ENCODE assay signal across 8 cellular contexts in genomic region chr9:129610473-129611301, GRCh38. TPM values are rescaled to one million over a fixed set of nuclear protein-coding genes. Genes with fewer than 3 reads are reported as not detected.
DNase-seq lines count a peak whose midpoint lies in the region; ATAC-seq, FAIRE-seq and TF ChIP-seq lines count a peak whose summit lies in the region.

No MANE protein-coding gene starts in this region.

- peaks cover 6 to 12% (median 8%) of the 10 kb centered on the region in 3 donors for H3K27me3 Mint-ChIP-seq in CD14-positive monocyte (ENCODE audit: low read depth in 3 of 3)
- no peaks in the 10 kb centered on the region for H3K27me3 Mint-ChIP-seq in central memory CD8-positive, alpha-beta T cell

- peaks cover 18 to 34% of the 10 kb centered on the region in 2 donors for H3K4me1 ChIP-seq in kidney (ENCODE audit: control insufficient read depth in 1 of 2, insufficient read depth in 1 of 2, low read depth in 1 of 2, low read length in 2 of 2)

- peak; percentile 69 for ATAC-seq in GM21390 (IDR thresholded peaks at IDR 0.05; ENCODE audit: unreplicated experiment)
- ATAC-seq in central memory CD8-positive, alpha-beta T cell (replicated peaks; ENCODE audit: extremely low read depth, poor library complexity, severe bottlenecking) = peak; percentile 60

- H3K4me3 Mint-ChIP-seq in CD14-positive monocyte = peak overlapping the region; percentile 75 to 88
- H3K4me3 Mint-ChIP-seq in central memory CD8-positive, alpha-beta T cell = peak overlapping the region; percentile 89

- DNase-seq in CD14-positive monocyte (ENCODE audit: low spot score) (peak; percentile 74), NCI-H1930 (lab: John Stamatoyannopoulos, UW) (peak; percentile 24 to 64), kidney (peak; percentile 93), middle frontal gyrus (ENCODE audit: extremely low spot score, low spot score) (no peak)
- peak; percentile 64 for DNase-seq in activated CD4-positive, alpha-beta T cell treated with anti-CD3 and anti-CD28 coated beads for 1 hour
- DNase-seq in central memory CD8-positive, alpha-beta T cell (ENCODE audit: low spot score in 2 of 2) = peak; percentile 52 to 58
- peak; percentile 47 to 65 for DNase-seq in stimulated activated CD4-positive, alpha-beta T cell treated with anti-CD3 and anti-CD28 coated beads, Interleukin-15, amount 100 ng/mL, for 48 hours (ENCODE audit: low read depth in 2 of 2)

- H3K27ac ChIP-seq in kidney (ENCODE audit: low read depth in 2 of 2, low read length in 2 of 2) = peak overlapping the region; percentile 85 to 87

- no peak for FAIRE-seq in kidney (lab: Jason Lieb, UNC)

- H3K4me1 Mint-ChIP-seq in CD14-positive monocyte = peaks cover 45% of the 10 kb centered on the region
- H3K4me1 Mint-ChIP-seq in central memory CD8-positive, alpha-beta T cell = peaks cover 45% of the 10 kb centered on the region

- H3K9me3 ChIP-seq in kidney (ENCODE audit: control insufficient read depth in 1 of 2, low read length in 2 of 2) = no peaks in the 10 kb centered on the region

- H3K36me3 Mint-ChIP-seq in CD14-positive monocyte = no peaks in the 10 kb centered on the region
- peaks cover 14% of the 10 kb centered on the region for H3K36me3 Mint-ChIP-seq in central memory CD8-positive, alpha-beta T cell (ENCODE audit: insufficient read depth)

- TF ChIP-seq CTCF in CD14-positive monocyte (IDR thresholded peaks at IDR 0.05) = peak; percentile 99
- peak; percentile 99 for TF ChIP-seq CTCF in kidney (IDR thresholded peaks at IDR 0.05; ENCODE audit: borderline replicate concordance, extremely low read depth, insufficient read depth)

- intact Hi-C loops in CD14-positive monocyte (cut with micrococcal nuclease) (loop anchor here (2.0 to 10.0 kb wide), 4 partner anchors 14 to 478 kb away; no protein-coding TSS in a partner anchor), kidney (cut with DNase I) (no loop called here)

- peak overlapping the region in 5 of 7 donors; percentile 74 to 90 (median 87) for H3K27ac Mint-ChIP-seq in CD14-positive monocyte
- H3K27ac Mint-ChIP-seq in central memory CD8-positive, alpha-beta T cell (ENCODE audit: low read depth) = peak overlapping the region; percentile 96

- H3K9me3 Mint-ChIP-seq in CD14-positive monocyte = peaks cover 0 to 2% (median 0%) of the 10 kb centered on the region in 7 donors
- H3K9me3 Mint-ChIP-seq in central memory CD8-positive, alpha-beta T cell = no peaks in the 10 kb centered on the region

- H3K9ac ChIP-seq in kidney (ENCODE audit: low read length in 2 of 2) = peak overlapping the region; percentile 90 to 98

- H3K36me3 ChIP-seq in kidney (ENCODE audit: control insufficient read depth in 1 of 2, insufficient read depth in 2 of 2, low read length in 2 of 2) = no peaks in the 10 kb centered on the region

- H3K4me3 ChIP-seq in kidney (ENCODE audit: low read length in 2 of 2) = peak overlapping the region; percentile 74

RNA-seq across cellular contexts. Expression of gene C9orf50, which starts 10.2 kb away (rescaled TPM):
- polyA plus RNA-seq in CD14-positive monocyte (not detected), kidney (ENCODE audit: insufficient read depth, low read depth, low replicate concordance) (2.8 TPM)
- 1.1 TPM for total RNA-seq in kidney

RNA-seq across cellular contexts. Expression of gene NTMT1, which starts 15.3 kb away (rescaled TPM):
- polyA plus RNA-seq in CD14-positive monocyte = 10 to 100 TPM; 28.2 to 43.9 TPM
- 32.6 TPM for total RNA-seq in kidney
- polyA plus RNA-seq in kidney (ENCODE audit: insufficient read depth, low read depth, low replicate concordance) = 61.2 TPM

RNA-seq across cellular contexts. Expression of gene ASB6, which starts 31.3 kb away (rescaled TPM):
- polyA plus RNA-seq in CD14-positive monocyte = 10 to 100 TPM in 1 of 2 donors, 1 to 10 TPM in 1; 8.1 to 10.1 TPM
- 22.5 TPM for total RNA-seq in kidney
- polyA plus RNA-seq in kidney (ENCODE audit: insufficient read depth, low read depth, low replicate concordance) = 18.1 TPM

RNA-seq across cellular contexts. Expression of gene PRRX2, which starts 54.8 kb away (rescaled TPM):
- polyA plus RNA-seq in CD14-positive monocyte (not detected), kidney (ENCODE audit: insufficient read depth, low read depth, low replicate concordance) (2.3 TPM)
- total RNA-seq in kidney = 1.8 TPM
